Comparison of ENCODE assay signal across 7 cellular contexts in genomic region chr19:49362048-49362925, GRCh38. TPM values are rescaled to one million over a fixed set of nuclear protein-coding genes. Genes with fewer than 3 reads are reported as not detected.
DNase-seq lines count a peak whose midpoint lies in the region; ATAC-seq and TF ChIP-seq lines count a peak whose summit lies in the region.

Gene TEAD2, minus strand, starts transcription at chr19:49362416. Its CDS starts 2,341 bp downstream, at chr19:49360075.

- peaks cover 39% of the 10 kb centered on the region for H3K79me2 ChIP-seq in SK-N-SH (ENCODE audit: insufficient read depth)

- intact Hi-C loops in vagina (cut with DNase I), result loop anchor here (10.0 kb wide), 1 partner anchor 83 kb away; the partner anchor contains the start of gene SLC17A7

- DNase-seq in HAP-1 (ENCODE audit: low spot score in 2 of 2), result peak; percentile 77 to 91
- DNase-seq in SK-N-SH, result peak; percentile 69
- peak; percentile 54 for DNase-seq in epithelial cell of esophagus (ENCODE audit: low read depth)
- DNase-seq in mucosa of gallbladder (ENCODE audit: low spot score), result peak; percentile 54
- no peak for DNase-seq in vagina (ENCODE audit: extremely low spot score in 2 of 2)
- DNase-seq in activated CD8-positive, alpha-beta memory T cell treated with anti-CD3 and anti-CD28 coated beads, Interleukin-2, amount 10 ng/mL, durations not matched to agents 7 days and 5 days, result no peak

- TF ChIP-seq CTCF in SK-N-SH (IDR thresholded peaks at IDR 0.05) (no peak), epithelial cell of esophagus (IDR thresholded peaks at IDR 0.05; ENCODE audit: insufficient read depth, low read depth, low read length, missing control alignments) (no peak), vagina (IDR thresholded peaks at IDR 0.05) (no peak)

- CTCF ChIA-PET in SK-N-SH (lab: Yijun Ruan, JAX), result interaction anchor here (0.8 kb wide), 1 partner anchor 12 kb away, joined by 3 read pairs; no protein-coding TSS in a partner anchor
- CTCF ChIA-PET in activated CD8-positive, alpha-beta memory T cell treated with anti-CD3 and anti-CD28 coated beads, Interleukin-2, amount 10 ng/mL, durations not matched to agents 7 days and 5 days (lab: Charles Lee), result interaction anchor here (0.7 to 0.9 kb wide), 3 partner anchors 35 to 317 kb away, joined by 3 to 4 read pairs (median 3); no protein-coding TSS in a partner anchor

- H3K9me3 ChIP-seq in HAP-1 (no peaks in the 10 kb centered on the region), SK-N-SH (no peaks in the 10 kb centered on the region), vagina (no peaks in the 10 kb centered on the region)

- TF ChIP-seq EP300 in SK-N-SH (IDR thresholded peaks at IDR 0.05; ENCODE audit: borderline replicate concordance in 1 of 2, low read depth in 1 of 2, low read length in 1 of 2), result no peak

- H3K4me1 ChIP-seq in HAP-1 (peaks cover 10% of the 10 kb centered on the region), SK-N-SH (ENCODE audit: control insufficient read depth in 1 of 2, insufficient read depth in 2 of 2, low read depth in 1 of 2, low read length in 1 of 2) (no peaks in the 10 kb centered on the region; a peak in 1 of 4 replicates), vagina (peaks cover 36% of the 10 kb centered on the region)

- H3K4me1 Mint-ChIP-seq in activated CD8-positive, alpha-beta memory T cell treated with anti-CD3 and anti-CD28 coated beads, Interleukin-2, amount 10 ng/mL, durations not matched to agents 7 days and 5 days, result no peaks in the 10 kb centered on the region

- H3K4me3 ChIP-seq in HAP-1 (peak within 1 kb of the TSS; percentile 60), SK-N-SH (ENCODE audit: low read depth in 2 of 2, low read length in 1 of 2) (peak within 1 kb of the TSS; percentile 64 to 91), epithelial cell of esophagus (ENCODE audit: low read length) (peak within 1 kb of the TSS; percentile 75), vagina (peak within 1 kb of the TSS; percentile 70 to 98)

- H3K27me3 ChIP-seq in HAP-1 (ENCODE audit: low read depth) (no peaks in the 10 kb centered on the region), SK-N-SH (ENCODE audit: insufficient read depth) (no peaks in the 10 kb centered on the region), vagina (no peaks in the 10 kb centered on the region)

- in situ Hi-C loops in HAP-1 (cut with MboI; ENCODE audit: low sequenced_read_pairs), result no loop called here

- POLR2A ChIA-PET in SK-N-SH (lab: Yijun Ruan, JAX), result no interaction called here

- no peak within 1 kb of the TSS for H3K27ac Mint-ChIP-seq in activated CD8-positive, alpha-beta memory T cell treated with anti-CD3 and anti-CD28 coated beads, Interleukin-2, amount 10 ng/mL, durations not matched to agents 7 days and 5 days

- H3K36me3 ChIP-seq in HAP-1 (replicated peaks) (peaks cover 11% of the 10 kb centered on the region), SK-N-SH (replicated peaks in 1 of 2; ENCODE audit: control insufficient read depth in 1 of 2, insufficient read depth in 2 of 2, low read length in 1 of 2) (peaks cover 4 to 21% of the 10 kb centered on the region in 2 experiments), vagina (peaks cover 0 to 11% of the 10 kb centered on the region in 2 donors)

- peak in 1 of 2 donors; percentile 57 for TF ChIP-seq POLR2A in vagina (IDR thresholded peaks at IDR 0.05)

- H3K4me2 ChIP-seq in SK-N-SH, result peak within 1 kb of the TSS; percentile 94

- WGBS in SK-N-SH (ENCODE audit: low lambda C conversion rate), result 1% methylated on average over 49 of the region's 52 CpGs

- peaks cover 14% of the 10 kb centered on the region for H3K27me3 Mint-ChIP-seq in activated CD8-positive, alpha-beta memory T cell treated with anti-CD3 and anti-CD28 coated beads, Interleukin-2, amount 10 ng/mL, durations not matched to agents 7 days and 5 days

- no peaks in the 10 kb centered on the region for H3K36me3 Mint-ChIP-seq in activated CD8-positive, alpha-beta memory T cell treated with anti-CD3 and anti-CD28 coated beads, Interleukin-2, amount 10 ng/mL, durations not matched to agents 7 days and 5 days

- H3K9me2 ChIP-seq in SK-N-SH, result no peaks in the 10 kb centered on the region

- peak within 1 kb of the TSS; percentile 99 for H3K9ac ChIP-seq in SK-N-SH

- no peak within 1 kb of the TSS for H3K4me3 Mint-ChIP-seq in activated CD8-positive, alpha-beta memory T cell treated with anti-CD3 and anti-CD28 coated beads, Interleukin-2, amount 10 ng/mL, durations not matched to agents 7 days and 5 days

- peaks cover 4% of the 10 kb centered on the region for H3F3A ChIP-seq in SK-N-SH (replicated peaks; ENCODE audit: insufficient read depth)

- no peak for ATAC-seq in activated CD8-positive, alpha-beta memory T cell treated with anti-CD3 and anti-CD28 coated beads, Interleukin-2, amount 10 ng/mL, durations not matched to agents 7 days and 5 days
- ATAC-seq in GM21786 (IDR thresholded peaks at IDR 0.05; ENCODE audit: unreplicated experiment), result no peak

- H4K20me1 ChIP-seq in SK-N-SH (ENCODE audit: insufficient read depth), result no peaks in the 10 kb centered on the region

- H3K27ac ChIP-seq in SK-N-SH (ENCODE audit: low read depth in 2 of 2, low read length in 1 of 2), result peak within 1 kb of the TSS; percentile 68 to 86
- H3K27ac ChIP-seq in vagina, result peak within 1 kb of the TSS; percentile 95

- H3K9me3 Mint-ChIP-seq in activated CD8-positive, alpha-beta memory T cell treated with anti-CD3 and anti-CD28 coated beads, Interleukin-2, amount 10 ng/mL, durations not matched to agents 7 days and 5 days (ENCODE audit: low read depth), result no peaks in the 10 kb centered on the region

- H2AFZ ChIP-seq in SK-N-SH (ENCODE audit: low read depth), result peak within 1 kb of the TSS; percentile 91

- TF ChIP-seq RAD21 in SK-N-SH (IDR thresholded peaks at IDR 0.05; ENCODE audit: low read length), result no peak

TF ChIP-seq in SK-N-SH, 30 proteins besides CTCF, POLR2A, EP300 and RAD21:
- TF ChIP-seq POLR2AphosphoS5 (IDR thresholded peaks at IDR 0.05; ENCODE audit: low read depth, low read length), result peak; percentile 75
- no peak for TF ChIP-seq EZH2phosphoT487 (IDR thresholded peaks at IDR 0.05; ENCODE audit: borderline replicate concordance, low read depth)
- TF ChIP-seq, protein P1, sequence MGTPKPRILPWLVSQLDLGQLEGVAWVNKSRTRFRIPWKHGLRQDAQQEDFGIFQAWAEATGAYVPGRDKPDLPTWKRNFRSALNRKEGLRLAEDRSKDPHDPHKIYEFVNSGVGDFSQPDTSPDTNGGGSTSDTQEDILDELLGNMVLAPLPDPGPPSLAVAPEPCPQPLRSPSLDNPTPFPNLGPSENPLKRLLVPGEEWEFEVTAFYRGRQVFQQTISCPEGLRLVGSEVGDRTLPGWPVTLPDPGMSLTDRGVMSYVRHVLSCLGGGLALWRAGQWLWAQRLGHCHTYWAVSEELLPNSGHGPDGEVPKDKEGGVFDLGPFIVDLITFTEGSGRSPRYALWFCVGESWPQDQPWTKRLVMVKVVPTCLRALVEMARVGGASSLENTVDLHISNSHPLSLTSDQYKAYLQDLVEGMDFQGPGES (IDR thresholded peaks at IDR 0.05; ENCODE audit: low read depth, low read length), result no peak

RNA-seq across cellular contexts. Expression of gene TEAD2, which starts in this region (rescaled TPM):
- polyA plus RNA-seq in SK-N-SH (2012; rRNA removed), result 24.7 and 27.9 TPM in 2 replicates
- polyA plus RNA-seq in SK-N-SH (2012; cell fraction: cytosol; rRNA removed), result 17.4 and 22.3 TPM in 2 replicates
- polyA plus RNA-seq in SK-N-SH (2012; cell fraction: nucleus; rRNA removed), result 32.3 and 39.7 TPM in 2 replicates
- total RNA-seq in mucosa of gallbladder (18.0 TPM), vagina (20.4 TPM)
- not detected for total RNA-seq in activated CD8-positive, alpha-beta memory T cell treated with anti-CD3 and anti-CD28 coated beads, Interleukin-2, amount 10 ng/mL, durations not matched to agents 7 days and 5 days

Comparison
In these comparisons a context has a peak if more than half of its experiments do, and no peak if none do; other contexts are left out.
1. RNA of gene TEAD2 (total RNA-seq): 20.4 TPM in vagina (single experiment) and 18.0 TPM in mucosa of gallbladder (single experiment); not detected in activated CD8-positive, alpha-beta memory T cell treated with anti-CD3 and anti-CD28 coated beads, Interleukin-2, amount 10 ng/mL, durations not matched to agents 7 days and 5 days; every median in the first group is over 10 times any median in the second.
2. DNase-seq: peak in HAP-1 (2 of 2), SK-N-SH (single experiment), epithelial cell of esophagus (single experiment) and mucosa of gallbladder (single experiment); none in vagina (0 of 2) and activated CD8-positive, alpha-beta memory T cell treated with anti-CD3 and anti-CD28 coated beads, Interleukin-2, amount 10 ng/mL, durations not matched to agents 7 days and 5 days (single experiment).
3. Peak in every context shown above with its lines, with median percentiles within 50 percentile points of each other: H3K4me3 ChIP-seq.